Comparison of ENCODE assay signal across 21 cellular contexts in the genomic region with DNA sequence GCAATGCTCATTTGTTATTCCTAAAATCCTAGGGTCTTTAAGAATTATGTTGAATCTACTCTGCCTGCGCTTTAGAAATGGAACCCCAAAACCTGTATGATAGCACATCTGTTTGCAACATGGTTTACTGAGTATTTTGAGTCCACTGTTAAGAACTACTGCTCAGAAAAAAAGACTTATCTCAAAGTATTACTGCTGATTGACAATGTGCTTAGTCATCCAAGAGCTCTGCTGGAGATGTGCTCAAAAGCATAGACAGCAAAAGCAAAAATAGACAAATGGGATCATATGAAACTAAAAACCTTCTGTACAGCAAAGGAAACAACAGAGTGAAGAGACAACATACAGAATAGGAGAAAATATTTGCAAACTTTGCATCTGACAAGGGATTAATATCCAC.
DNase-seq lines count a peak whose midpoint lies in the region; ATAC-seq and FAIRE-seq lines count a peak whose summit lies in the region.
"Had no signal": no experiment of that assay in that cellular context is flagged by ENCODE, and none has a peak within 500 bp of the region (broad histone marks: within the 10 kb centered on the region; RNA-seq: fewer than 3 reads in every experiment).

No MANE protein-coding gene starts in this region.

- ATAC-seq in GM19463 (IDR thresholded peaks at IDR 0.05; ENCODE audit: unreplicated experiment) (peak; percentile 16), HG03039 (IDR thresholded peaks at IDR 0.05; ENCODE audit: unreplicated experiment) (peak; percentile 11), T-helper 17 cell (no peak), GM21737 (IDR thresholded peaks at IDR 0.05; ENCODE audit: unreplicated experiment) (no peak)
- ATAC-seq: activated CD4-positive, CD25-positive, alpha-beta regulatory T cell treated with anti-CD3 and anti-CD28 coated beads, Interleukin-2, amount 50 U/mL, for 24 hours had no signal

- H3K27ac Mint-ChIP-seq in T-helper 17 cell = peak overlapping the region; percentile 39
- H3K27ac Mint-ChIP-seq: H9 had no signal

- DNase-seq in GM18507 (ENCODE audit: extremely low spot score, insufficient read length, low read depth) (no peak), T-helper 17 cell (no peak), NCI-H1048 (lab: John Stamatoyannopoulos, UW) (no peak), NCI-H1417 treated with DMSO at 0.1 percent for 48 hours (lab: John Stamatoyannopoulos, UW) (no peak)
- DNase-seq in activated naive CD4-positive, alpha-beta T cell treated with anti-CD3 and anti-CD28 coated beads, Interleukin-2, amount 50 U/mL, for 16 hours = no peak
- DNase-seq: amniotic stem cell; effector memory CD4-positive, alpha-beta T cell; H9; KBM-7; kidney; NCI-H1105; NCI-H2171; NCI-H82; Right ventricle myocardium superior; uterus had no signal

- peaks cover 4% of the 10 kb centered on the region for H3K36me3 Mint-ChIP-seq in T-helper 17 cell (ENCODE audit: low read depth)

- FAIRE-seq in GM18507 (lab: Jason Lieb, UNC) = peak; percentile 63

- no peaks in the 10 kb centered on the region for H3K9me3 ChIP-seq in T-helper 17 cell (ENCODE audit: control insufficient read depth, low read length, poor library complexity, severe bottlenecking)
- H3K9me3 ChIP-seq: uterus had no signal

- no peak overlapping the region for H3K4me3 Mint-ChIP-seq in T-helper 17 cell
- H3K4me3 Mint-ChIP-seq: central memory CD8-positive, alpha-beta T cell; H9; neural crest cell had no signal

- H3K4me1 Mint-ChIP-seq in T-helper 17 cell = peaks cover 11% of the 10 kb centered on the region
- H3K4me1 Mint-ChIP-seq: central memory CD8-positive, alpha-beta T cell; neural crest cell had no signal

- H3K27me3 Mint-ChIP-seq in T-helper 17 cell = peaks cover 5% of the 10 kb centered on the region
- H3K27me3 Mint-ChIP-seq: central memory CD8-positive, alpha-beta T cell had no signal

Comparison
In these comparisons a context has a peak if more than half of its experiments do, and no peak if none do; other contexts are left out.
1. ATAC-seq: peak in GM19463 (single experiment) and HG03039 (single experiment); none in T-helper 17 cell (single experiment) and GM21737 (single experiment).